Comparison of ENCODE assay signal across 8 cellular contexts in the genomic region with DNA sequence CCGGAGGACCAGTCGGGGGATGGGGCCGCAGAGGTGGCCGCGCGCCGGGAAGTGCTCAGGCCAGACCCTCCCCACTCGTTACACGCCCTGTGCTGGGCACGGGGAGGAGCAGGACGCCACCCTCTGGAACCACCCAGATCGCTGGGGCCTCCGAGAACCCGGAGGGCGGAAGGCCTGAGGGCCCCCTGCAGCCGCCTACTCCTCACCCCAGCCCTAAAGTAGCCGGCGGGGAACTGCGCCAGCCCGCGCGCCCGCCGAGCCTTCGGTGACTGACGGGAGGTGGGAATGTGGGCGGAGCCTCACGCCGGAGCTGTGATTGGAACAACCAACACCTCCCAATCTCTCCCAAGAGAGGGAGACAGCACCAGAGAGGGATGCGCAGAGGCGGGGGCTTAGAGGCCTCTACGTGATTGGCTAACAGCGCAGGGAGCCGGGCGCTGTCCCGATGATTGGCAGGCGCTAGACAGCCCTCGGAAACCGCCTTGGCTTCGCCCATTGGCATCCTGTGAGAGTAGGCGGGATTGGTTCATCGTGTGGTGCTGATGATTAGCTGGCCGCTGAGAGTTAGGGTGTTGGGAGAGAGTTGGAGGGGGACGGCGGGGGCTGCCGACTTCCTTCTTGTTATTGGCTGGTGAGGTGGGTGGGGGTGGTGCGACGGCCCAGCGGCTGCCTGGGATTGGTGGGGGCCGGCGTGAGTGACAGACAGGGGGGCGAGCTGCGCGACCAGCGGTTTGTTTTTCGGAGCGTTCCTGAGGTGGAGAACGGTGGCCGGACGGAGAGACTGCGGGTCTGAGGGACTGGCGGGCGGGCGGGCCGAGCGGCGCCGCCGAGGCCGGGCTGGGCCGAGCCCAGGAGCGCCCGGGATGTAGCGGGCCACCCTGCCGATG. TPM values are rescaled to one million over a fixed set of nuclear protein-coding genes. Genes with fewer than 3 reads are reported as not detected.
DNase-seq lines count a peak whose midpoint lies in the region; FAIRE-seq and TF ChIP-seq lines count a peak whose summit lies in the region.

Gene MAP3K3, plus strand, starts transcription at position 734 of the 887 bp plus-strand sequence. CDS start 343 bp downstream, outside the sequence.

- H3K27ac Mint-ChIP-seq in nephron, result peak within 1 kb of the TSS; percentile 76 to 96 (median 88)
- H3K27ac Mint-ChIP-seq in stimulated activated naive CD8-positive, alpha-beta T cell treated with anti-CD3 and anti-CD28 coated beads, Interleukin-15, Interleukin-2, amounts not matched to agents 100 ng/mL and 50 ng/mL, for 24 hours, result peak within 1 kb of the TSS; percentile 91

- H3K9me3 ChIP-seq in HAP-1, result no peaks in the 10 kb centered on the region
- H3K9me3 ChIP-seq in MM.1S (replicated peaks; ENCODE audit: insufficient read depth, low read length), result no peaks in the 10 kb centered on the region

- H3K9ac ChIP-seq in MM.1S (ENCODE audit: low read length), result peak within 1 kb of the TSS; percentile 66

- no peaks in the 10 kb centered on the region for H4K20me1 ChIP-seq in MM.1S (ENCODE audit: insufficient read depth, low read length)

- peak; percentile 11; the same call in 1 of the 2 replicates for TF ChIP-seq CTCF in MM.1S (IDR thresholded peaks at IDR 0.05; ENCODE audit: low read length)
- TF ChIP-seq CTCF in fibroblast of the aortic adventitia (IDR thresholded peaks at IDR 0.05; ENCODE audit: insufficient read depth, low read length), result peak; percentile 2
- TF ChIP-seq CTCF in nephron (IDR thresholded peaks at IDR 0.05; ENCODE audit: unreplicated experiment in 3 of 3), result peak in 2 of 3 experiments; percentile 10 to 22

- no peaks in the 10 kb centered on the region for H3K27me3 ChIP-seq in HAP-1 (ENCODE audit: low read depth)
- no peaks in the 10 kb centered on the region for H3K27me3 ChIP-seq in MM.1S (replicated peaks; ENCODE audit: insufficient read depth, low read length)

- peak within 1 kb of the TSS; percentile 97 to 99 (median 99) for H3K4me3 Mint-ChIP-seq in nephron
- peak within 1 kb of the TSS; percentile 98 for H3K4me3 Mint-ChIP-seq in stimulated activated naive CD8-positive, alpha-beta T cell treated with anti-CD3 and anti-CD28 coated beads, Interleukin-15, Interleukin-2, amounts not matched to agents 100 ng/mL and 50 ng/mL, for 24 hours

- peak within 1 kb of the TSS; percentile 56 for H3K4me3 ChIP-seq in HAP-1
- H3K4me3 ChIP-seq in MM.1S (ENCODE audit: low read length), result peak within 1 kb of the TSS; percentile 87
- peak within 1 kb of the TSS; percentile 80 for H3K4me3 ChIP-seq in fibroblast of the aortic adventitia (ENCODE audit: low read depth, low read length)

- H3F3A ChIP-seq in MM.1S (ENCODE audit: insufficient read depth, low read length), result peaks cover 10% of the 10 kb centered on the region; the same call in 1 of the 2 replicates

- H3K27me3 Mint-ChIP-seq in nephron (ENCODE audit: low read depth), result no peaks in the 10 kb centered on the region
- H3K27me3 Mint-ChIP-seq in stimulated activated naive CD8-positive, alpha-beta T cell treated with anti-CD3 and anti-CD28 coated beads, Interleukin-15, Interleukin-2, amounts not matched to agents 100 ng/mL and 50 ng/mL, for 24 hours, result no peaks in the 10 kb centered on the region

- H3K9me2 ChIP-seq in MM.1S (replicated peaks; ENCODE audit: insufficient read depth, low read length), result no peaks in the 10 kb centered on the region

- peak within 1 kb of the TSS; percentile 89 for H3K4me2 ChIP-seq in MM.1S (ENCODE audit: low read depth, low read length)

- H3K27ac ChIP-seq in MM.1S (ENCODE audit: low read length), result peak within 1 kb of the TSS; percentile 46; the same call in 1 of the 2 replicates

- H3K36me3 ChIP-seq in HAP-1 (replicated peaks) (no peaks in the 10 kb centered on the region), MM.1S (replicated peaks; ENCODE audit: insufficient read depth, low read length) (no peaks in the 10 kb centered on the region)

- FAIRE-seq in G401.6 (lab: Jason Lieb, UNC), result peak; percentile 98

- H3K79me2 ChIP-seq in MM.1S (ENCODE audit: low read length), result peaks cover 40% of the 10 kb centered on the region

- H3K9me3 Mint-ChIP-seq in nephron, result no peaks in the 10 kb centered on the region
- H3K9me3 Mint-ChIP-seq in stimulated activated naive CD8-positive, alpha-beta T cell treated with anti-CD3 and anti-CD28 coated beads, Interleukin-15, Interleukin-2, amounts not matched to agents 100 ng/mL and 50 ng/mL, for 24 hours, result no peaks in the 10 kb centered on the region

- H3K36me3 Mint-ChIP-seq in nephron (ENCODE audit: low read depth), result no peaks in the 10 kb centered on the region
- no peaks in the 10 kb centered on the region for H3K36me3 Mint-ChIP-seq in stimulated activated naive CD8-positive, alpha-beta T cell treated with anti-CD3 and anti-CD28 coated beads, Interleukin-15, Interleukin-2, amounts not matched to agents 100 ng/mL and 50 ng/mL, for 24 hours (ENCODE audit: low read depth)

- peak within 1 kb of the TSS; percentile 88 for H2AFZ ChIP-seq in MM.1S (ENCODE audit: low read length)

- H3K4me1 ChIP-seq in HAP-1 (peaks cover 9% of the 10 kb centered on the region), MM.1S (ENCODE audit: low read length) (peaks cover 14% of the 10 kb centered on the region)

- DNase-seq in HAP-1 (ENCODE audit: low spot score in 2 of 2), result peak; percentile 99
- peak; percentile 100 for DNase-seq in MM.1S
- DNase-seq in SIG-M5 (lab: John Stamatoyannopoulos, UW), result peak; percentile 100
- peak; percentile 92 for DNase-seq in activated gamma-delta T cell (lab: John Stamatoyannopoulos, UW)
- DNase-seq in fibroblast of the aortic adventitia (ENCODE audit: low read depth), result peak; percentile 100

- peaks cover 25% of the 10 kb centered on the region for H3K4me1 Mint-ChIP-seq in nephron
- peaks cover 42% of the 10 kb centered on the region for H3K4me1 Mint-ChIP-seq in stimulated activated naive CD8-positive, alpha-beta T cell treated with anti-CD3 and anti-CD28 coated beads, Interleukin-15, Interleukin-2, amounts not matched to agents 100 ng/mL and 50 ng/mL, for 24 hours (ENCODE audit: low read depth)

- in situ Hi-C loops in HAP-1 (cut with MboI; ENCODE audit: low sequenced_read_pairs), result no loop called here

RNA-seq across cellular contexts. Expression of gene MAP3K3, which starts in this region (rescaled TPM):
- total RNA-seq in fibroblast of the aortic adventitia (ENCODE audit: low replicate concordance), result 25.0 and 37.4 TPM in 2 replicates

Comparison
In these comparisons a context has a peak if more than half of its experiments do, and no peak if none do; other contexts are left out.
1. Peak in every context shown above with its lines: DNase-seq, H3K4me3 ChIP-seq and H3K27ac ChIP-seq.